Comparison of ENCODE assay signal across 26 cellular contexts in the genomic region with DNA sequence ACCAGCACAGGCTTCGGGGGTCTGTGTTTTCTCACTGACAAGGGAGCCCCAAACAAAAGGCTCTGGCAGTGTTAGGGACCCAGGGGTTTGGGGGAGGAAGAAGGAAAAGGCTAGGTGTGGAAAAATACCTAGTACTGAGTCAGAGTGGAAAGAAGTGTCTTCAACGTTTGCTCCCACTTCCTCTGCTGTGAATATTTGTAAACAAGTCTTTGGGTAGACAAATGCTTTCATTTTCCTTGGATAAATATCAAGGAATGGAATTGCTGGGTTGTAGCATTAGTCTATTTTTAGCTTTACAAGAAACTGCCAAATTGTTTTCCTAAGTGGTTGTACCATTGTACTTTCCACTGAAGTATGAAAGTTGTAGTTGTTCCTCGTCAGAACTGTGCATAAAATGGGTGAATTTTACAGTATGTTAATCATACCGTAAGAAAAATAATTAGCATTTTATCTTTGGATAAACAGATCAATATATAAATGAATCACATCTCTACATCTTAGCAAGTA. TPM values are rescaled to one million over a fixed set of nuclear protein-coding genes. Genes with fewer than 3 reads are reported as not detected.
DNase-seq lines count a peak whose midpoint lies in the region; ATAC-seq and TF ChIP-seq lines count a peak whose summit lies in the region.
"Had no signal": no experiment of that assay in that cellular context is flagged by ENCODE, and none has a peak within 500 bp of the region (broad histone marks: within the 10 kb centered on the region; RNA-seq: fewer than 3 reads in every experiment).

No MANE protein-coding gene starts in this region.

- H3K27me3 ChIP-seq in left ventricle myocardium inferior (ENCODE audit: low read depth) (no peaks in the 10 kb centered on the region), OCI-LY3 (ENCODE audit: low read depth, low read length) (no peaks in the 10 kb centered on the region)

- H3K4me1 ChIP-seq in left ventricle myocardium inferior (no peaks in the 10 kb centered on the region), OCI-LY3 (ENCODE audit: low read length) (peaks cover 15% of the 10 kb centered on the region)

- no peaks in the 10 kb centered on the region for H4K20me1 ChIP-seq in OCI-LY3 (ENCODE audit: insufficient read depth, low read length)

- no peak for ATAC-seq in activated CD4-positive, CD25-positive, alpha-beta regulatory T cell treated with anti-CD3 and anti-CD28 coated beads, Interleukin-2, amount 50 U/mL, for 24 hours
- ATAC-seq in GM18870 (IDR thresholded peaks at IDR 0.05; ENCODE audit: unreplicated experiment): no peak
- no peak for ATAC-seq in HG02970 (IDR thresholded peaks at IDR 0.05; ENCODE audit: low FRiP score, unreplicated experiment)
- ATAC-seq: HepG2, K562 had no signal

- DNase-seq in left ventricle myocardium inferior: no peak
- DNase-seq in cardiac septum (ENCODE audit: low spot score): no peak
- peak; percentile 61 for DNase-seq in fibroblast of villous mesenchyme (ENCODE audit: low read depth)
- DNase-seq in germinal center (ENCODE audit: low spot score): no peak
- DNase-seq: Calu3; CD8-positive, alpha-beta memory T cell; GF-D8; H9; HFFc6; NCI-H1105; NCI-H146; NCI-H2029 treated with DMSO at 0.1 percent for 48 hours; NCI-H2171; NCI-H524 treated with DMSO at 0.1 percent for 48 hours; OCI-M1; SHP77 treated with DMSO at 0.1 percent for 48 hours; SK-N-SH had no signal

- H3K9ac ChIP-seq in OCI-LY3 (ENCODE audit: low read length): no peak overlapping the region
- H3K9ac ChIP-seq: SK-N-SH had no signal

- H3K36me3 ChIP-seq in left ventricle myocardium inferior (no peaks in the 10 kb centered on the region), OCI-LY3 (replicated peaks; ENCODE audit: low read depth, low read length) (no peaks in the 10 kb centered on the region)

- H3K9me3 ChIP-seq in left ventricle myocardium inferior (replicated peaks): no peaks in the 10 kb centered on the region
- H3K9me3 ChIP-seq in OCI-LY3 (ENCODE audit: insufficient read depth, low read length): no peaks in the 10 kb centered on the region
- H3K9me3 ChIP-seq: SK-N-SH had no signal

- peak overlapping the region; percentile 19 for H3K4me2 ChIP-seq in OCI-LY3 (ENCODE audit: low read length)
- H3K4me2 ChIP-seq: SK-N-SH had no signal

- H3K4me3 ChIP-seq in left ventricle myocardium inferior: peak overlapping the region; percentile 27
- H3K4me3 ChIP-seq in OCI-LY3 (ENCODE audit: low read length): no peak overlapping the region
- no peak overlapping the region for H3K4me3 ChIP-seq in fibroblast of villous mesenchyme (ENCODE audit: low read depth, low read length)
- H3K4me3 ChIP-seq: K562 had no signal

- intact Hi-C loops in left ventricle myocardium inferior (cut with micrococcal nuclease): no loop called here
- intact Hi-C loops in cardiac septum (cut with DNase I): no loop called here

- H2AFZ ChIP-seq in OCI-LY3 (ENCODE audit: low read depth, low read length): no peak overlapping the region

- no peaks in the 10 kb centered on the region for H3K79me2 ChIP-seq in OCI-LY3 (ENCODE audit: low read length)

- H3K27ac ChIP-seq in left ventricle myocardium inferior (replicated peaks) (peak overlapping the region; percentile 40), OCI-LY3 (ENCODE audit: low read length) (no peak overlapping the region)
- H3K27ac ChIP-seq: C4-2B, HL-60 had no signal

- TF ChIP-seq CTCF in left ventricle myocardium inferior (IDR thresholded peaks at IDR 0.05; ENCODE audit: borderline replicate concordance) (no peak), OCI-LY3 (IDR thresholded peaks at IDR 0.05; ENCODE audit: low read depth, low read length) (no peak), fibroblast of villous mesenchyme (IDR thresholded peaks at IDR 0.05; ENCODE audit: insufficient read depth, low read depth, low read length) (no peak)

RNA-seq across cellular contexts. Expression of gene COL4A5, which starts 17.4 kb away (rescaled TPM):
- 10.8 TPM for total RNA-seq in left ventricle myocardium inferior
- 14.0 TPM for total RNA-seq in cardiac septum
- 30.0 and 47.1 TPM in 2 replicates for total RNA-seq in fibroblast of villous mesenchyme
- total RNA-seq: CD8-positive, alpha-beta memory T cell; HT-29 had no signal

RNA-seq across cellular contexts. Expression of gene COL4A6, which starts 18.8 kb away (rescaled TPM):
- 9.8 TPM for total RNA-seq in left ventricle myocardium inferior
- 6.1 TPM for total RNA-seq in cardiac septum
- 0.32 and 1.7 TPM in 2 replicates for total RNA-seq in fibroblast of villous mesenchyme
- total RNA-seq: CD8-positive, alpha-beta memory T cell; HT-29 had no signal
